Comparison of ENCODE assay signal across 1 cellular context in genomic region chr1:62142550-62142949, GRCh38.
TF ChIP-seq lines count a peak whose summit lies in the region.

No MANE protein-coding gene starts in this region.

TF ChIP-seq in WTC11, 78 proteins besides CTCF, POLR2A, EP300 and RAD21 (continued from another document):
- TF ChIP-seq, protein P1, sequence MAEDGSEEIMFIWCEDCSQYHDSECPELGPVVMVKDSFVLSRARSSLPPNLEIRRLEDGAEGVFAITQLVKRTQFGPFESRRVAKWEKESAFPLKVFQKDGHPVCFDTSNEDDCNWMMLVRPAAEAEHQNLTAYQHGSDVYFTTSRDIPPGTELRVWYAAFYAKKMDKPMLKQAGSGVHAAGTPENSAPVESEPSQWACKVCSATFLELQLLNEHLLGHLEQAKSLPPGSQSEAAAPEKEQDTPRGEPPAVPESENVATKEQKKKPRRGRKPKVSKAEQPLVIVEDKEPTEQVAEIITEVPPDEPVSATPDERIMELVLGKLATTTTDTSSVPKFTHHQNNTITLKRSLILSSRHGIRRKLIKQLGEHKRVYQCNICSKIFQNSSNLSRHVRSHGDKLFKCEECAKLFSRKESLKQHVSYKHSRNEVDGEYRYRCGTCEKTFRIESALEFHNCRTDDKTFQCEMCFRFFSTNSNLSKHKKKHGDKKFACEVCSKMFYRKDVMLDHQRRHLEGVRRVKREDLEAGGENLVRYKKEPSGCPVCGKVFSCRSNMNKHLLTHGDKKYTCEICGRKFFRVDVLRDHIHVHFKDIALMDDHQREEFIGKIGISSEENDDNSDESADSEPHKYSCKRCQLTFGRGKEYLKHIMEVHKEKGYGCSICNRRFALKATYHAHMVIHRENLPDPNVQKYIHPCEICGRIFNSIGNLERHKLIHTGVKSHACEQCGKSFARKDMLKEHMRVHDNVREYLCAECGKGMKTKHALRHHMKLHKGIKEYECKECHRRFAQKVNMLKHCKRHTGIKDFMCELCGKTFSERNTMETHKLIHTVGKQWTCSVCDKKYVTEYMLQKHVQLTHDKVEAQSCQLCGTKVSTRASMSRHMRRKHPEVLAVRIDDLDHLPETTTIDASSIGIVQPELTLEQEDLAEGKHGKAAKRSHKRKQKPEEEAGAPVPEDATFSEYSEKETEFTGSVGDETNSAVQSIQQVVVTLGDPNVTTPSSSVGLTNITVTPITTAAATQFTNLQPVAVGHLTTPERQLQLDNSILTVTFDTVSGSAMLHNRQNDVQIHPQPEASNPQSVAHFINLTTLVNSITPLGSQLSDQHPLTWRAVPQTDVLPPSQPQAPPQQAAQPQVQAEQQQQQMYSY (CRISPR knock-in tag; IDR thresholded peaks at IDR 0.05), result peak; percentile 71
